In the genomic region with DNA sequence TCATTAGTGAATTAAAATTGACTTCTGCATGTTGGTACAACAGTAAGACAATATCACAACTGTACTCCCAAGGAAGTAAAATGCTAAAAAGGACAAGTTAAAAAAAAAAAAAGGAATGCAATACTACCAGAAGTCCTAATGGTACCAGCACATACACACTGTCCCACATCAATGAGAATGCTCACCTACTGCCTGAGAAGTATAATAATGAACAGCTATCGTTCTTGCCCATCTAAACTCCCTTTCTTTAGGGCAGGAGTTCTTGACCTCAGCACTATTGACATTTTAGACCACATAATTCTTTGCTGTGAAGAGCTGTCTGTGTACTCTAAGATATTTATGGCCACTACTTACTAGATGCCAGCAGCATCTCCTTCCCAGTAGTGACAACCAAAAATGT, we compare ENCODE assay signal across 1 cellular context.
TF ChIP-seq lines count a peak whose summit lies in the region.

No MANE protein-coding gene starts in this region.

TF ChIP-seq in H1, 55 proteins besides CTCF, POLR2A, EP300 and RAD21 (continued from another document):
- TF ChIP-seq, protein P1, sequence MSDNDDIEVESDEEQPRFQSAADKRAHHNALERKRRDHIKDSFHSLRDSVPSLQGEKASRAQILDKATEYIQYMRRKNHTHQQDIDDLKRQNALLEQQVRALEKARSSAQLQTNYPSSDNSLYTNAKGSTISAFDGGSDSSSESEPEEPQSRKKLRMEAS (IDR thresholded peaks at IDR 0.05), result no peak
- TF ChIP-seq BRCA1 (IDR thresholded peaks at IDR 0.05; ENCODE audit: low read depth, low read length), result no peak
